In genomic region chr6:2514965-2515543, GRCh38 we compare ENCODE assay signal across 1 cellular context.
A peak's percentile ranks its signal among the peaks of the same experiment; 100 is the strongest.
TF ChIP-seq lines count a peak whose summit lies in the region.

No MANE protein-coding gene starts in this region.

TF ChIP-seq in HepG2, 621 proteins besides CTCF, POLR2A, EP300 and RAD21 (continued from another document and continues in another):
- no peak for TF ChIP-seq LBX2 (CRISPR knock-in tag; IDR thresholded peaks at IDR 0.05; ENCODE audit: borderline replicate concordance)
- TF ChIP-seq CEBPG (CRISPR knock-in tag; IDR thresholded peaks at IDR 0.05) = peak; percentile 87
- TF ChIP-seq ATM (IDR thresholded peaks at IDR 0.05; ENCODE audit: borderline replicate concordance) = no peak
- no peak for TF ChIP-seq ZNF7 (CRISPR knock-in tag; IDR thresholded peaks at IDR 0.05)
- TF ChIP-seq ELF1 (CRISPR knock-in tag; IDR thresholded peaks at IDR 0.05) = peak; percentile 51; the same call in 1 of the 2 replicates
- TF ChIP-seq MIXL1 (CRISPR knock-in tag; IDR thresholded peaks at IDR 0.05) = peak; percentile 60; the same call in 1 of the 2 replicates
- no peak for TF ChIP-seq ZNF33B (CRISPR knock-in tag; IDR thresholded peaks at IDR 0.05)
- 0 out of 2 replicates have a peak, but pooled peaks have one; percentile 56 for TF ChIP-seq CBFB (CRISPR knock-in tag; IDR thresholded peaks at IDR 0.05)
- peak; percentile 62; the same call in 1 of the 2 replicates for TF ChIP-seq ZIK1 (CRISPR knock-in tag; IDR thresholded peaks at IDR 0.05; ENCODE audit: borderline replicate concordance, low read depth)
- TF ChIP-seq HNF4G (IDR thresholded peaks at IDR 0.05; ENCODE audit: borderline replicate concordance, low read depth, low read length) = peak; percentile 98
- TF ChIP-seq HNF4G (CRISPR knock-in tag; IDR thresholded peaks at IDR 0.05; ENCODE audit: borderline replicate concordance, low read depth) = peak; percentile 98
- TF ChIP-seq FOXC1 (CRISPR knock-in tag; IDR thresholded peaks at IDR 0.05; ENCODE audit: borderline replicate concordance) = peak; percentile 46; the same call in 1 of the 2 replicates
- TF ChIP-seq LRRFIP1 (CRISPR knock-in tag; conservative IDR thresholded peaks at IDR 0.05) = no peak
- TF ChIP-seq CBX2 (IDR thresholded peaks at IDR 0.05; ENCODE audit: low read depth, low read length) = no peak
- TF ChIP-seq CBX2 (CRISPR knock-in tag; IDR thresholded peaks at IDR 0.05; ENCODE audit: low read depth) = no peak
- TF ChIP-seq ZNF260 (CRISPR knock-in tag; IDR thresholded peaks at IDR 0.05; ENCODE audit: borderline replicate concordance, low read depth) = no peak
- TF ChIP-seq PPARG (CRISPR knock-in tag; conservative IDR thresholded peaks at IDR 0.05) = peak; percentile 86
- TF ChIP-seq ZFP62 (CRISPR knock-in tag; IDR thresholded peaks at IDR 0.05) = no peak
- TF ChIP-seq MAFF (IDR thresholded peaks at IDR 0.05; ENCODE audit: low read depth, low read length) = peak; percentile 41
- TF ChIP-seq ZNF18 (CRISPR knock-in tag; IDR thresholded peaks at IDR 0.05; ENCODE audit: insufficient replicate concordance) = peak; percentile 85
- no peak for TF ChIP-seq ZNF253 (CRISPR knock-in tag; IDR thresholded peaks at IDR 0.05; ENCODE audit: borderline replicate concordance)
- TF ChIP-seq HMG20B (CRISPR knock-in tag; conservative IDR thresholded peaks at IDR 0.05) = peak; percentile 89
- TF ChIP-seq FOXK2 (IDR thresholded peaks at IDR 0.05) = peak; percentile 67
- TF ChIP-seq FIP1L1 (IDR thresholded peaks at IDR 0.05; ENCODE audit: borderline replicate concordance, insufficient read depth, low read depth, low read length) = no peak
- TF ChIP-seq SMAD3 (CRISPR knock-in tag; IDR thresholded peaks at IDR 0.05) = peak; percentile 91; the same call in 1 of the 2 replicates
- TF ChIP-seq ZNF784 (CRISPR knock-in tag; IDR thresholded peaks at IDR 0.05; ENCODE audit: borderline replicate concordance) = peak; percentile 75; the same call in 1 of the 2 replicates
- 0 out of 2 replicates have a peak, but pooled peaks have one; percentile 68 for TF ChIP-seq ZFP36L1 (CRISPR knock-in tag; IDR thresholded peaks at IDR 0.05)
- TF ChIP-seq RARA (CRISPR knock-in tag; IDR thresholded peaks at IDR 0.05) = peak; percentile 82
- peak; percentile 46; the same call in 1 of the 2 replicates for TF ChIP-seq MED13 (CRISPR knock-in tag; IDR thresholded peaks at IDR 0.05)
- no peak for TF ChIP-seq ZBTB40 (IDR thresholded peaks at IDR 0.05)
- TF ChIP-seq ZBTB40 (CRISPR knock-in tag; IDR thresholded peaks at IDR 0.05) = peak; percentile 66
- peak; percentile 79 for TF ChIP-seq ZBTB26 (CRISPR knock-in tag; IDR thresholded peaks at IDR 0.05; ENCODE audit: borderline replicate concordance)
- TF ChIP-seq KDM1A (CRISPR knock-in tag; IDR thresholded peaks at IDR 0.05) = peak; percentile 80
- TF ChIP-seq DNMT1 (CRISPR knock-in tag; IDR thresholded peaks at IDR 0.05) = no peak
- TF ChIP-seq ZFYVE20 (CRISPR knock-in tag; IDR thresholded peaks at IDR 0.05; ENCODE audit: borderline replicate concordance, low read depth) = no peak
- TF ChIP-seq ZNF629 (CRISPR knock-in tag; conservative IDR thresholded peaks at IDR 0.05) = peak; percentile 70; the same call in 1 of the 2 replicates
- peak; percentile 55; the same call in 1 of the 2 replicates for TF ChIP-seq DRAP1 (CRISPR knock-in tag; IDR thresholded peaks at IDR 0.05)
- peak; percentile 82; the same call in 1 of the 2 replicates for TF ChIP-seq ZNF430 (CRISPR knock-in tag; IDR thresholded peaks at IDR 0.05)
- TF ChIP-seq ZBTB25 (CRISPR knock-in tag; IDR thresholded peaks at IDR 0.05) = peak; percentile 85; the same call in 1 of the 2 replicates
- no peak for TF ChIP-seq ZNF557 (CRISPR knock-in tag; IDR thresholded peaks at IDR 0.05)
- TF ChIP-seq KDM4B (CRISPR knock-in tag; IDR thresholded peaks at IDR 0.05) = peak; percentile 40; the same call in 1 of the 2 replicates
- no peak for TF ChIP-seq ZBTB10 (CRISPR knock-in tag; IDR thresholded peaks at IDR 0.05; ENCODE audit: borderline replicate concordance)
- TF ChIP-seq SALL2 (CRISPR knock-in tag; IDR thresholded peaks at IDR 0.05) = peak; percentile 62; the same call in 1 of the 2 replicates
- peak; percentile 96 for TF ChIP-seq DPF2 (CRISPR knock-in tag; IDR thresholded peaks at IDR 0.05; ENCODE audit: borderline replicate concordance, low read depth)
